ENCODE assay signal across 17 cellular contexts in the genomic region with DNA sequence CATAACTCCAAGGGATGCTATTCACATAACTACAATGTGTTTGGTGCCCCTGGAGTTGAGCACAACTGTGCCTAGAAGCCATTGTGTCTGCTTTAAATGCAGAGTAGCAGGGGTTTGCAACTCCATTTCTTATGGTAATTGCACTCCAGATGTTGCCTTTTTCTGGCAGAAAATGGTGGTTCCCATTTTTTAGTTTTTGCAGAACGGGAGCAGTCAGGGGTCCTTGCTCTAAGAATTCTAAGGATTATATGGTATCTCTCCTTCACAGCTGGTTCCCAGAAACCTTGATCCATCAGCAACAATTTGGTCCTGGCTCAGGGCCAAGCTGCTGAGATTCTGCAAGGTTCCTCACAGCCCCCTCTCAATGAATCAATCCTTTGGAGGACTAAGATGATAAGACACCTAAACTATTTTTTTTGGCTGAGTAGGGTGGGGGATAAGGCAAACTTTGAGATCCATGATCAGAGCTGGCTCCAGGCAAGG.
"Had no signal": no experiment of that assay in that cellular context is flagged by ENCODE, and none has a peak within 500 bp of the region (broad histone marks: within the 10 kb centered on the region; RNA-seq: fewer than 3 reads in every experiment).

No MANE protein-coding gene starts in this region.

- H3K9me3 Mint-ChIP-seq: activated naive CD4-positive, alpha-beta T cell treated with anti-CD3 and anti-CD28 coated beads, Interleukin-2, amount 50 U/mL, for 24 hours; effector memory CD8-positive, alpha-beta T cell; memory B cell; nephron had no signal

- H3K27ac Mint-ChIP-seq: activated naive CD4-positive, alpha-beta T cell treated with anti-CD3 and anti-CD28 coated beads, Interleukin-2, amount 50 U/mL, for 24 hours; effector memory CD8-positive, alpha-beta T cell; memory B cell; nephron had no signal

- H3K4me3 ChIP-seq: transverse colon had no signal

- H3K27me3 ChIP-seq: transverse colon had no signal

- H3K27ac ChIP-seq: epithelial cell of prostate, transverse colon had no signal

- ATAC-seq: activated CD4-positive, CD25-positive, alpha-beta regulatory T cell treated with anti-CD3 and anti-CD28 coated beads, Interleukin-2, amount 50 U/mL, for 24 hours; effector memory CD8-positive, alpha-beta T cell; left lobe of liver had no signal

- H3K4me1 Mint-ChIP-seq: activated naive CD4-positive, alpha-beta T cell treated with anti-CD3 and anti-CD28 coated beads, Interleukin-2, amount 50 U/mL, for 24 hours; memory B cell had no signal

- H3K36me3 ChIP-seq: transverse colon had no signal

- H3K27me3 Mint-ChIP-seq: brain had no signal

- H3K36me3 Mint-ChIP-seq: activated naive CD4-positive, alpha-beta T cell treated with anti-CD3 and anti-CD28 coated beads, Interleukin-2, amount 50 U/mL, for 24 hours; brain; memory B cell had no signal

- DNase-seq: activated CD4-positive, alpha-beta T cell treated with anti-CD3 and anti-CD28 coated beads, Interleukin-2, amount 50 U/mL, for 4 hours; activated effector memory CD4-positive, alpha-beta T cell treated with Interleukin-2 at 50 U/mL for 16 hours; activated T-cell treated with anti-CD3 and anti-CD28 coated beads, Interleukin-2, amount 50 U/mL, for 1 hour; amniotic stem cell; effector memory CD8-positive, alpha-beta T cell; stimulated activated CD4-positive, alpha-beta T cell treated with anti-CD3 and anti-CD28 coated beads, Interleukin-12 subunit alpha, Interleukin-12 subunit beta, amount 100 ng/mL, for 4 hours; stimulated activated naive CD4-positive, alpha-beta T cell; substantia nigra; T-helper 2 cell; transverse colon had no signal

- H3K9me3 ChIP-seq: transverse colon had no signal

- H3K4me3 Mint-ChIP-seq: activated naive CD4-positive, alpha-beta T cell treated with anti-CD3 and anti-CD28 coated beads, Interleukin-2, amount 50 U/mL, for 24 hours; brain; effector memory CD8-positive, alpha-beta T cell; memory B cell; nephron had no signal

- H3K4me1 ChIP-seq: transverse colon had no signal
